8 cellular contexts compared by ENCODE assay signal in the genomic region with DNA sequence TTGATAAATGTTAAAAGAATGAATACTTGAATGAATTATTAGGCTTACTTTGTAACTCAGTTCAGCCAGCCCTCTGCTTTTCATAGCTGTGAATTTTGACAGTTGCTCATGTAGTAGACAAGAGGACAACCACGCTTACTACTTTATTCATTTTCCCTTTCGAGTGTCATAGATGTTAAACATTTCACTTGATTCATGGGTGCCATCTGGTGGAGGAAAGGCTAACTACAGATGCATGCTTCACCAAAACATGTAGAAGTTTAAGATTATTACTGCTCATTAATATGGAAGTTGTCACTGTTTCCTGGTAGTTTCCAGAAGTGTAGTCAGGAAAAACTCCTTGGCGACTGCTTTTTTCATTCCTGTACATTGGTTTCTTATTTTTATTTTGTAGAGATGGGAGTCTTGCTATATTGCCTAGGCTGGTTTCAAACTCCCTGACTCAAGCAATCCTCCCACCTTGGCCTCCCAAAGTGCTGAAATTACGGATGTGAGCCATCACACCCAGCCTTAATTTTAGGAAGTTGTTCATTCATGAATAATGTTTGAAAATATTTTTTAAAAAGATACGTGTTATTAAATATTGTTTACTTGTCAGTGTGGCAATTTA.
DNase-seq lines count a peak whose midpoint lies in the region; ATAC-seq and TF ChIP-seq lines count a peak whose summit lies in the region.

No MANE protein-coding gene starts in this region.

- no peaks in the 10 kb centered on the region for H3K79me2 ChIP-seq in SU-DHL-6 (ENCODE audit: insufficient read depth, low read length)

- H2AFZ ChIP-seq in SU-DHL-6 (ENCODE audit: low read depth, low read length, severe bottlenecking) = no peak overlapping the region

- in situ Hi-C loops in brain microvascular endothelial cell (cut with HindIII; ENCODE audit: low pct_ligation_motif_present, low sequenced_read_pairs) = loop anchor here (25.0 kb wide), 1 partner anchor 255 kb away; a partner anchor contains a TSS

- H3K27ac ChIP-seq in SU-DHL-6 (ENCODE audit: low read depth, low read length) (no peak overlapping the region), brain microvascular endothelial cell (no peak overlapping the region)

- no peaks in the 10 kb centered on the region for H3K27me3 ChIP-seq in SU-DHL-6 (ENCODE audit: low read length)
- no peaks in the 10 kb centered on the region for H3K27me3 ChIP-seq in brain microvascular endothelial cell (replicated peaks)
- no peaks in the 10 kb centered on the region for H3K27me3 ChIP-seq in kidney epithelial cell (ENCODE audit: control insufficient read depth, insufficient read depth, low read length)

- peak; percentile 78 for TF ChIP-seq CTCF in SU-DHL-6 (IDR thresholded peaks at IDR 0.05; ENCODE audit: insufficient read depth, low read length, poor library complexity, severe bottlenecking)
- TF ChIP-seq CTCF in brain microvascular endothelial cell (IDR thresholded peaks at IDR 0.05; ENCODE audit: low read depth, low read length, missing control alignments) = peak; percentile 76
- peak; percentile 77 for TF ChIP-seq CTCF in kidney epithelial cell (IDR thresholded peaks at IDR 0.05; ENCODE audit: insufficient read depth, low read length, poor library complexity, severe bottlenecking)

- no peak overlapping the region for H3K4me3 ChIP-seq in SU-DHL-6 (ENCODE audit: insufficient read depth, low read length, poor library complexity, severe bottlenecking)
- no peak overlapping the region for H3K4me3 ChIP-seq in brain microvascular endothelial cell (ENCODE audit: low read depth, low read length)
- H3K4me3 ChIP-seq in kidney epithelial cell (ENCODE audit: low read depth, low read length) = no peak overlapping the region

- no peaks in the 10 kb centered on the region for H4K20me1 ChIP-seq in SU-DHL-6 (ENCODE audit: low read depth, low read length)

- H3F3A ChIP-seq in SU-DHL-6 (ENCODE audit: insufficient read depth) = no peaks in the 10 kb centered on the region; the same call in 1 of the 2 replicates

- DNase-seq in brain microvascular endothelial cell = peak; percentile 83
- DNase-seq in kidney epithelial cell (ENCODE audit: low read depth) = peak; percentile 16
- DNase-seq in stimulated activated CD4-positive, alpha-beta T cell treated with anti-CD3 and anti-CD28 coated beads, Interleukin-4, amount 100 ng/mL, for 4 hours = peak; percentile 43 to 58
- DNase-seq in COR-L47 (lab: John Stamatoyannopoulos, UW) = no peak
- no peak for DNase-seq in DMS153 treated with DMSO at 0.1 percent for 48 hours (lab: John Stamatoyannopoulos, UW; ENCODE audit: unreplicated experiment)

- H3K9me2 ChIP-seq in SU-DHL-6 (replicated peaks; ENCODE audit: insufficient read depth, low read length) = no peaks in the 10 kb centered on the region

- H3K9ac ChIP-seq in SU-DHL-6 (ENCODE audit: low read length) = no peak overlapping the region

- ATAC-seq in GM18861 (IDR thresholded peaks at IDR 0.05; ENCODE audit: unreplicated experiment) = peak; percentile 94
- peak; percentile 72 for ATAC-seq in HG03039 (IDR thresholded peaks at IDR 0.05; ENCODE audit: unreplicated experiment)

- no peaks in the 10 kb centered on the region for H3K9me3 ChIP-seq in SU-DHL-6 (ENCODE audit: insufficient read depth, low read length)

- no peak overlapping the region for H3K4me2 ChIP-seq in SU-DHL-6 (ENCODE audit: low read depth, low read length, poor library complexity, severe bottlenecking)

- no peaks in the 10 kb centered on the region for H3K36me3 ChIP-seq in SU-DHL-6 (ENCODE audit: low read length)
- H3K36me3 ChIP-seq in brain microvascular endothelial cell (replicated peaks) = no peaks in the 10 kb centered on the region
- no peaks in the 10 kb centered on the region for H3K36me3 ChIP-seq in kidney epithelial cell (ENCODE audit: control insufficient read depth, insufficient read depth, low read length)

Comparison
In these comparisons a context has a peak if more than half of its experiments do, and no peak if none do; other contexts are left out.
1. DNase-seq: peak in brain microvascular endothelial cell (single experiment), kidney epithelial cell (single experiment) and stimulated activated CD4-positive, alpha-beta T cell treated with anti-CD3 and anti-CD28 coated beads, Interleukin-4, amount 100 ng/mL, for 4 hours (2 of 2); none in COR-L47 (single experiment) and DMS153 treated with DMSO at 0.1 percent for 48 hours (single experiment).
2. Peak in every context shown above with its lines, with median percentiles within 50 percentile points of each other: CTCF ChIP-seq.